In genomic region chrX:96372313-96373046, GRCh38 we compare ENCODE assay signal across 8 cellular contexts.
DNase-seq lines count a peak whose midpoint lies in the region; ATAC-seq and TF ChIP-seq lines count a peak whose summit lies in the region.

No MANE protein-coding gene starts in this region.

- no peaks in the 10 kb centered on the region for H3K36me3 ChIP-seq in HAP-1 (replicated peaks)
- H3K36me3 ChIP-seq in CD8-positive, alpha-beta memory T cell (ENCODE audit: insufficient read depth, low read length), result no peaks in the 10 kb centered on the region

- no peak overlapping the region for H3K4me3 Mint-ChIP-seq in CD8-positive, alpha-beta memory T cell

- ATAC-seq in HG02588 (IDR thresholded peaks at IDR 0.05; ENCODE audit: unreplicated experiment), result no peak

- POLR2A ChIA-PET in CD8-positive, alpha-beta memory T cell (lab: Charles Lee), result no interaction called here

- DNase-seq in DMS53 treated with DMSO at 0.1 percent for 48 hours (lab: John Stamatoyannopoulos, UW; ENCODE audit: unreplicated experiment) (peak; percentile 34), HAP-1 (ENCODE audit: low spot score in 2 of 2) (peak; percentile 28 to 81), NCI-H524 (lab: John Stamatoyannopoulos, UW) (peak; percentile 48 to 74), choroid plexus epithelial cell (ENCODE audit: low read depth) (peak; percentile 80), medulla oblongata (ENCODE audit: extremely low spot score) (peak; percentile 48), NCI-H2196 (lab: John Stamatoyannopoulos, UW; ENCODE audit: unreplicated experiment) (no peak)
- DNase-seq in CD8-positive, alpha-beta memory T cell, result no peak

- H3K9me3 Mint-ChIP-seq in CD8-positive, alpha-beta memory T cell, result no peaks in the 10 kb centered on the region

- peak; percentile 71 for TF ChIP-seq CTCF in choroid plexus epithelial cell (conservative IDR thresholded peaks at IDR 0.05; ENCODE audit: low read depth, low read length)

- H3K36me3 Mint-ChIP-seq in CD8-positive, alpha-beta memory T cell, result no peaks in the 10 kb centered on the region

- H3K4me1 Mint-ChIP-seq in CD8-positive, alpha-beta memory T cell, result peaks cover 0 to 3% (median 0%) of the 10 kb centered on the region in 3 donors

- CTCF ChIA-PET in CD8-positive, alpha-beta memory T cell (lab: Charles Lee), result no interaction called here

- H3K27me3 Mint-ChIP-seq in CD8-positive, alpha-beta memory T cell, result peaks cover 0 to 2% of the 10 kb centered on the region in 2 donors

- no peak overlapping the region for H3K27ac Mint-ChIP-seq in CD8-positive, alpha-beta memory T cell

- H3K27me3 ChIP-seq in HAP-1 (ENCODE audit: low read depth), result no peaks in the 10 kb centered on the region
- H3K27me3 ChIP-seq in CD8-positive, alpha-beta memory T cell (ENCODE audit: insufficient read depth, low read length, poor library complexity, severe bottlenecking), result no peaks in the 10 kb centered on the region

- H3K4me1 ChIP-seq in HAP-1, result no peaks in the 10 kb centered on the region
- H3K4me1 ChIP-seq in CD8-positive, alpha-beta memory T cell (ENCODE audit: insufficient read depth, low read length), result no peaks in the 10 kb centered on the region

- no peaks in the 10 kb centered on the region for H3K9me3 ChIP-seq in HAP-1
- H3K9me3 ChIP-seq in CD8-positive, alpha-beta memory T cell (ENCODE audit: low read length), result no peaks in the 10 kb centered on the region

- no peak overlapping the region for H3K4me3 ChIP-seq in HAP-1
- peak overlapping the region; percentile 8 for H3K4me3 ChIP-seq in choroid plexus epithelial cell (ENCODE audit: low read depth, low read length)
- no peak overlapping the region for H3K4me3 ChIP-seq in CD8-positive, alpha-beta memory T cell (ENCODE audit: low read length)

- in situ Hi-C loops in HAP-1 (cut with MboI; ENCODE audit: low sequenced_read_pairs), result no loop called here

- H3K27ac ChIP-seq in CD8-positive, alpha-beta memory T cell (ENCODE audit: low read depth, low read length), result no peak overlapping the region

Comparison
In these comparisons a context has a peak if more than half of its experiments do, and no peak if none do; other contexts are left out.
1. DNase-seq: peak in DMS53 treated with DMSO at 0.1 percent for 48 hours (single experiment), HAP-1 (2 of 2), NCI-H524 (2 of 2), choroid plexus epithelial cell (single experiment) and medulla oblongata (single experiment); none in NCI-H2196 (single experiment) and CD8-positive, alpha-beta memory T cell (0 of 5).